Comparison of ENCODE assay signal across 1 cellular context in the genomic region with DNA sequence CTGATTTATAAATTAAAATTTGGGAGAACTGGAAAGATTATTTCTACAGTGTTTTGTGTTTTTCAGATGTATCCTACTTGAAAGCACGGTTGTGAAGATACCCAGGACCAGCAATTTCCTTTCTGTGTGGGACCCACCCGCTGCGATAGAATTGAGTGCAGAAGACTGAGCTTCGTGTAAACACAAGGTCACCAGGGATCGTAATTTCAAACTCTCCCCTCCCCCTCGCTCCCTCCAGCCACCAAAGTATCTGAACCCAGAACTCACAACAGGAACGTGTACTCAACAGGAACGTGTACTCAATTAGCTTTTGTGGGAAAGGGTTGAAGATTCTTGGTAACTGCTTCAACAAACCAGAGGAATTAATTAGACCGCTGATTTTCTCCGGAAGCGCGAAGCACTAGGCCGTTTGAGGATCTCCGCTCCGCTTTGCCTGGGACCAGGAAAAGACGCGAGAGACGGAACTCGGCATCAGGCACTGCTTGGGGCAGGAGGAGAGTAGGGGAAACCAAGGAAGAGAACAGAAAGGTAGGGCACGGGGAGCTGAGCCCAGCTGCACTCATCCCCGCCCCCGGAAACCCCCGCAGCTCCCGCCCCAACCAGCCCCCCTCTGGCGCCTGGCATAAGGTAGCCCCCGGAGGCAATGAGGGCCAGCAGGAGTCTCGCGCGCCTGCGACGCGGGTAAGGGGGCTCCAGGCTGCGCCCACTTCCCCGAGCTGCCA.
TF ChIP-seq lines count a peak whose summit lies in the region.

No MANE protein-coding gene starts in this region.

TF ChIP-seq in H1, 55 proteins besides CTCF, POLR2A, EP300 and RAD21:
- TF ChIP-seq RBBP5 (IDR thresholded peaks at IDR 0.05; ENCODE audit: borderline replicate concordance, low read depth, low read length) (peak; percentile 24), CHD2 (IDR thresholded peaks at IDR 0.05; ENCODE audit: low read length) (peak; percentile 79), TAF1 (IDR thresholded peaks at IDR 0.05; ENCODE audit: low read depth, low read length) (0 out of 2 replicates have a peak, but pooled peaks have one; percentile 25), SAP30 (IDR thresholded peaks at IDR 0.05; ENCODE audit: insufficient read depth, insufficient replicate concordance, low read length) (peak; percentile 29), TBP (IDR thresholded peaks at IDR 0.05; ENCODE audit: low read depth, low read length) (peak; percentile 20; the same call in 1 of the 2 replicates), ASH2L (IDR thresholded peaks at IDR 0.05; ENCODE audit: low read length) (peak; percentile 64), HDAC2 (IDR thresholded peaks at IDR 0.05; ENCODE audit: borderline replicate concordance in 1 of 2, low read depth in 2 of 2, low read length in 2 of 2) (no peak), SIN3A (conservative IDR thresholded peaks at IDR 0.05 in 1 of 2, IDR thresholded peaks at IDR 0.05 in 1 of 2; ENCODE audit: low read depth in 1 of 2, low read length in 2 of 2) (0 out of 4 replicates have a peak, but pooled peaks of 1 of the 2 experiments have one; percentile 25), TAF7 (optimal IDR thresholded peaks at IDR 0.05; ENCODE audit: borderline replicate concordance, low read depth, low read length) (peak; percentile 64), SP2 (IDR thresholded peaks at IDR 0.05; ENCODE audit: low read length) (no peak), RXRA (IDR thresholded peaks at IDR 0.05; ENCODE audit: insufficient read depth, low read depth, low read length) (no peak), POLR2AphosphoS5 (IDR thresholded peaks at IDR 0.05; ENCODE audit: low read depth, low read length) (0 out of 2 replicates have a peak, but pooled peaks have one; percentile 55), KDM4A (IDR thresholded peaks at IDR 0.05; ENCODE audit: low read depth, low read length, severe bottlenecking) (peak; percentile 51), CEBPB (IDR thresholded peaks at IDR 0.05; ENCODE audit: low read depth, low read length) (no peak)
- TF ChIP-seq, protein P1, sequence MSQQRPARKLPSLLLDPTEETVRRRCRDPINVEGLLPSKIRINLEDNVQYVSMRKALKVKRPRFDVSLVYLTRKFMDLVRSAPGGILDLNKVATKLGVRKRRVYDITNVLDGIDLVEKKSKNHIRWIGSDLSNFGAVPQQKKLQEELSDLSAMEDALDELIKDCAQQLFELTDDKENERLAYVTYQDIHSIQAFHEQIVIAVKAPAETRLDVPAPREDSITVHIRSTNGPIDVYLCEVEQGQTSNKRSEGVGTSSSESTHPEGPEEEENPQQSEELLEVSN (IDR thresholded peaks at IDR 0.05) = peak; percentile 36; the same call in 1 of the 2 replicates
